ENCODE assay signal across 44 cellular contexts in genomic region chrX:115178473-115178872, GRCh38. TPM values are rescaled to one million over a fixed set of nuclear protein-coding genes. Genes with fewer than 3 reads are reported as not detected.
"Had no signal": no experiment of that assay in that cellular context is flagged by ENCODE, and none has a peak within 500 bp of the region (broad histone marks: within the 10 kb centered on the region; RNA-seq: fewer than 3 reads in every experiment).

No MANE protein-coding gene starts in this region.

- H3K9me3 Mint-ChIP-seq: activated CD4-positive, alpha-beta memory T cell treated with anti-CD3 and anti-CD28 coated beads for 36 hours; activated CD4-positive, alpha-beta T cell treated with anti-CD3 and anti-CD28 coated beads, Interleukin-2, amount 10 ng/mL, durations not matched to agents 24 days and 14 days; activated naive CD4-positive, alpha-beta T cell treated with anti-CD3 and anti-CD28 coated beads for 36 hours; activated naive CD4-positive, alpha-beta T cell treated with anti-CD3 and anti-CD28 coated beads, Interleukin-2, amount 50 U/mL, for 24 hours; activated naive CD8-positive, alpha-beta T cell treated with anti-CD3 and anti-CD28 coated beads for 36 hours; activated naive CD8-positive, alpha-beta T cell treated with anti-CD3 and anti-CD28 coated beads, Interleukin-2, amount 50 U/mL, for 24 hours; activated T-helper 1 cell treated with anti-CD3 and anti-CD28 coated beads, Interleukin-12 subunit alpha, Interleukin-12 subunit beta, Interleukin-2, Interleukin-4 antibody, amounts not matched to agents 30 ng/mL and 10 ng/mL and 1 ng/mL, durations not matched to agents 14 hours and 24 hours and 36 hours; activated T-helper 2 cell treated with anti-CD3 and anti-CD28 coated beads, Interferon-gamma antibody, Interleukin-2, Interleukin-4, amounts not matched to agents 10 μg/mL and 5 μg/mL and 100 μg/mL, durations not matched to agents 14 hours and 24 hours and 36 hours; brain; T-cell; T-helper 1 cell treated with Interleukin-12 subunit alpha and Interleukin-12 subunit beta and Interleukin-4 antibody, amounts not matched to agents 30 μg/mL and 1 μg/mL, for 36 hours; T-helper 2 cell treated with Interferon-gamma antibody and Interleukin-4, amounts not matched to agents 5 μg/mL and 100 μg/mL, for 36 hours had no signal

- H3K4me3 Mint-ChIP-seq: activated CD4-positive, alpha-beta memory T cell treated with anti-CD3 and anti-CD28 coated beads for 36 hours; activated CD4-positive, alpha-beta T cell treated with anti-CD3 and anti-CD28 coated beads for 36 hours; activated CD4-positive, alpha-beta T cell treated with anti-CD3 and anti-CD28 coated beads, Interleukin-2, amount 10 ng/mL, durations not matched to agents 24 days and 14 days; activated CD8-positive, alpha-beta memory T cell treated with anti-CD3 and anti-CD28 coated beads, Interleukin-2, amount 10 ng/mL, durations not matched to agents 7 days and 5 days; activated CD8-positive, alpha-beta T cell treated with anti-CD3 and anti-CD28 coated beads, Interleukin-2, amount 10 ng/mL, durations not matched to agents 7 days and 5 days; activated naive CD4-positive, alpha-beta T cell treated with anti-CD3 and anti-CD28 coated beads for 36 hours; activated naive CD4-positive, alpha-beta T cell treated with anti-CD3 and anti-CD28 coated beads, Interleukin-2, amount 50 U/mL, for 24 hours; activated naive CD8-positive, alpha-beta T cell treated with anti-CD3 and anti-CD28 coated beads for 36 hours; activated naive CD8-positive, alpha-beta T cell treated with anti-CD3 and anti-CD28 coated beads, Interleukin-2, amount 50 U/mL, for 24 hours; activated T-helper 1 cell treated with anti-CD3 and anti-CD28 coated beads, Interleukin-12 subunit alpha, Interleukin-12 subunit beta, Interleukin-2, Interleukin-4 antibody, amounts not matched to agents 30 ng/mL and 10 ng/mL and 1 ng/mL, durations not matched to agents 14 hours and 24 hours and 36 hours; brain; T-cell; T-helper 1 cell treated with Interleukin-12 subunit alpha and Interleukin-12 subunit beta and Interleukin-4 antibody, amounts not matched to agents 30 μg/mL and 1 μg/mL, for 36 hours; T-helper 2 cell treated with Interferon-gamma antibody and Interleukin-4, amounts not matched to agents 5 μg/mL and 100 μg/mL, for 36 hours had no signal

- H3K4me1 ChIP-seq: adrenal gland, breast epithelium, colonic mucosa, esophagus squamous epithelium, gastroesophageal sphincter had no signal

- H3K4me3 ChIP-seq: adrenal gland, breast epithelium, cardiac muscle cell, colonic mucosa, esophagus squamous epithelium, gastroesophageal sphincter had no signal

- FAIRE-seq: endometrium had no signal

- H3K27ac Mint-ChIP-seq: activated CD4-positive, alpha-beta memory T cell treated with anti-CD3 and anti-CD28 coated beads for 36 hours; activated CD4-positive, alpha-beta T cell treated with anti-CD3 and anti-CD28 coated beads for 36 hours; activated CD4-positive, alpha-beta T cell treated with anti-CD3 and anti-CD28 coated beads, Interleukin-2, amount 10 ng/mL, durations not matched to agents 24 days and 14 days; activated CD8-positive, alpha-beta memory T cell treated with anti-CD3 and anti-CD28 coated beads, Interleukin-2, amount 10 ng/mL, durations not matched to agents 7 days and 5 days; activated CD8-positive, alpha-beta T cell treated with anti-CD3 and anti-CD28 coated beads, Interleukin-2, amount 10 ng/mL, durations not matched to agents 7 days and 5 days; activated naive CD4-positive, alpha-beta T cell treated with anti-CD3 and anti-CD28 coated beads for 36 hours; activated naive CD4-positive, alpha-beta T cell treated with anti-CD3 and anti-CD28 coated beads, Interleukin-2, amount 50 U/mL, for 24 hours; activated naive CD8-positive, alpha-beta T cell treated with anti-CD3 and anti-CD28 coated beads for 36 hours; activated naive CD8-positive, alpha-beta T cell treated with anti-CD3 and anti-CD28 coated beads, Interleukin-2, amount 50 U/mL, for 24 hours; activated T-helper 1 cell treated with anti-CD3 and anti-CD28 coated beads, Interleukin-12 subunit alpha, Interleukin-12 subunit beta, Interleukin-2, Interleukin-4 antibody, amounts not matched to agents 30 ng/mL and 10 ng/mL and 1 ng/mL, durations not matched to agents 14 hours and 24 hours and 36 hours; activated T-helper 2 cell treated with anti-CD3 and anti-CD28 coated beads, Interferon-gamma antibody, Interleukin-2, Interleukin-4, amounts not matched to agents 10 μg/mL and 5 μg/mL and 100 μg/mL, durations not matched to agents 14 hours and 24 hours and 36 hours; brain; T-cell; T-helper 1 cell treated with Interleukin-12 subunit alpha and Interleukin-12 subunit beta and Interleukin-4 antibody, amounts not matched to agents 30 μg/mL and 1 μg/mL, for 36 hours; T-helper 2 cell treated with Interferon-gamma antibody and Interleukin-4, amounts not matched to agents 5 μg/mL and 100 μg/mL, for 36 hours had no signal

- DNase-seq: activated CD4-positive, alpha-beta memory T cell treated with anti-CD3 and anti-CD28 coated beads for 36 hours; activated CD4-positive, alpha-beta T cell treated with anti-CD3 and anti-CD28 coated beads for 36 hours; activated CD4-positive, alpha-beta T cell treated with anti-CD3 and anti-CD28 coated beads, Interleukin-2, amount 10 ng/mL, durations not matched to agents 24 days and 14 days; activated CD4-positive, CD25-positive, alpha-beta regulatory T cell; activated CD4-positive, CD25-positive, alpha-beta regulatory T cell treated with anti-CD3 and anti-CD28 coated beads, Interleukin-2, amount 50 U/mL, for 72 hours; activated CD8-positive, alpha-beta memory T cell treated with anti-CD3 and anti-CD28 coated beads, Interleukin-2, amount 10 ng/mL, durations not matched to agents 7 days and 5 days; activated CD8-positive, alpha-beta memory T cell treated with anti-CD3 and anti-CD28 coated beads, Interleukin-2, amount 50 U/mL, for 4 hours; activated CD8-positive, alpha-beta T cell treated with anti-CD3 and anti-CD28 coated beads, Interleukin-2, amount 10 ng/mL, durations not matched to agents 7 days and 5 days; activated effector memory CD4-positive, alpha-beta T cell treated with anti-CD3 and anti-CD28 coated beads, Interleukin-2, amount 50 U/mL, for 16 hours; activated naive CD4-positive, alpha-beta T cell treated with anti-CD3 and anti-CD28 coated beads for 36 hours; activated naive CD8-positive, alpha-beta T cell treated with anti-CD3 and anti-CD28 coated beads for 36 hours; activated naive CD8-positive, alpha-beta T cell treated with anti-CD3 and anti-CD28 coated beads, Interleukin-2, amount 50 U/mL, for 24 hours; activated T-cell treated with anti-CD3 and anti-CD28 coated beads, Interleukin-2, amount 50 U/mL, for 1 hour; activated T-cell treated with anti-CD3 and anti-CD28 coated beads, Interleukin-2, amount 50 U/mL, for 48 hours; adrenal gland; amygdala; aorta; central memory CD4-positive, alpha-beta T cell; cerebellar nuclear complex; colonic mucosa; effector CD8-positive, alpha-beta T cell; esophagus squamous epithelium; foreskin melanocyte; T-cell; T1000; WERI-Rb-1 had no signal

- ATAC-seq: activated CD4-positive, alpha-beta T cell treated with anti-CD3 and anti-CD28 coated beads for 36 hours; activated CD8-positive, alpha-beta memory T cell treated with anti-CD3 and anti-CD28 coated beads, Interleukin-2, amount 10 ng/mL, durations not matched to agents 7 days and 5 days; activated CD8-positive, alpha-beta T cell treated with anti-CD3 and anti-CD28 coated beads, Interleukin-2, amount 10 ng/mL, durations not matched to agents 7 days and 5 days; activated naive CD8-positive, alpha-beta T cell treated with anti-CD3 and anti-CD28 coated beads, Interleukin-2, amount 50 U/mL, for 24 hours; gastroesophageal sphincter; T-cell had no signal

- H3K36me3 ChIP-seq: adrenal gland, breast epithelium, colonic mucosa, esophagus squamous epithelium, gastroesophageal sphincter had no signal

- H3K4me1 Mint-ChIP-seq: activated CD4-positive, alpha-beta T cell treated with anti-CD3 and anti-CD28 coated beads for 36 hours; activated CD4-positive, alpha-beta T cell treated with anti-CD3 and anti-CD28 coated beads, Interleukin-2, amount 10 ng/mL, durations not matched to agents 24 days and 14 days; activated CD8-positive, alpha-beta memory T cell treated with anti-CD3 and anti-CD28 coated beads, Interleukin-2, amount 10 ng/mL, durations not matched to agents 7 days and 5 days; activated naive CD4-positive, alpha-beta T cell treated with anti-CD3 and anti-CD28 coated beads, Interleukin-2, amount 50 U/mL, for 24 hours; activated naive CD8-positive, alpha-beta T cell treated with anti-CD3 and anti-CD28 coated beads for 36 hours; activated naive CD8-positive, alpha-beta T cell treated with anti-CD3 and anti-CD28 coated beads, Interleukin-2, amount 50 U/mL, for 24 hours; brain; T-cell had no signal

- H3K9me3 ChIP-seq: adrenal gland, breast epithelium, colonic mucosa, esophagus squamous epithelium, gastroesophageal sphincter had no signal

- H3K36me3 Mint-ChIP-seq: activated CD4-positive, alpha-beta memory T cell treated with anti-CD3 and anti-CD28 coated beads for 36 hours; activated CD8-positive, alpha-beta memory T cell treated with anti-CD3 and anti-CD28 coated beads, Interleukin-2, amount 10 ng/mL, durations not matched to agents 7 days and 5 days; activated naive CD4-positive, alpha-beta T cell treated with anti-CD3 and anti-CD28 coated beads, Interleukin-2, amount 50 U/mL, for 24 hours; activated naive CD8-positive, alpha-beta T cell treated with anti-CD3 and anti-CD28 coated beads for 36 hours; T-cell had no signal

- H3K27ac ChIP-seq: adrenal gland, breast epithelium, cardiac muscle cell, colonic mucosa, epithelial cell of prostate, esophagus squamous epithelium, gastroesophageal sphincter, WERI-Rb-1 had no signal

- H3K27me3 ChIP-seq: adrenal gland, cardiac muscle cell, colonic mucosa, esophagus squamous epithelium, gastroesophageal sphincter had no signal

- H3K27me3 Mint-ChIP-seq: activated CD4-positive, alpha-beta memory T cell treated with anti-CD3 and anti-CD28 coated beads for 36 hours; activated CD4-positive, alpha-beta T cell treated with anti-CD3 and anti-CD28 coated beads for 36 hours; activated CD4-positive, alpha-beta T cell treated with anti-CD3 and anti-CD28 coated beads, Interleukin-2, amount 10 ng/mL, durations not matched to agents 24 days and 14 days; activated CD8-positive, alpha-beta memory T cell treated with anti-CD3 and anti-CD28 coated beads, Interleukin-2, amount 10 ng/mL, durations not matched to agents 7 days and 5 days; activated naive CD4-positive, alpha-beta T cell treated with anti-CD3 and anti-CD28 coated beads, Interleukin-2, amount 50 U/mL, for 24 hours; activated naive CD8-positive, alpha-beta T cell treated with anti-CD3 and anti-CD28 coated beads for 36 hours; activated naive CD8-positive, alpha-beta T cell treated with anti-CD3 and anti-CD28 coated beads, Interleukin-2, amount 50 U/mL, for 24 hours; brain had no signal

RNA-seq across cellular contexts. Expression of gene RBMXL3, which starts 10.7 kb away (rescaled TPM):
- total RNA-seq: activated CD4-positive, alpha-beta memory T cell treated with anti-CD3 and anti-CD28 coated beads for 36 hours; activated CD4-positive, alpha-beta T cell treated with anti-CD3 and anti-CD28 coated beads for 36 hours; activated CD4-positive, alpha-beta T cell treated with anti-CD3 and anti-CD28 coated beads, Interleukin-2, amount 10 ng/mL, durations not matched to agents 24 days and 14 days; activated CD8-positive, alpha-beta memory T cell treated with anti-CD3 and anti-CD28 coated beads for 36 hours; activated CD8-positive, alpha-beta memory T cell treated with anti-CD3 and anti-CD28 coated beads, Interleukin-2, amount 10 ng/mL, durations not matched to agents 7 days and 5 days; activated CD8-positive, alpha-beta T cell treated with anti-CD3 and anti-CD28 coated beads, Interleukin-2, amount 10 ng/mL, durations not matched to agents 7 days and 5 days; activated naive CD4-positive, alpha-beta T cell treated with anti-CD3 and anti-CD28 coated beads for 36 hours; activated naive CD8-positive, alpha-beta T cell treated with anti-CD3 and anti-CD28 coated beads for 36 hours; activated T-helper 1 cell treated with anti-CD3 and anti-CD28 coated beads, Interleukin-12 subunit alpha, Interleukin-12 subunit beta, Interleukin-2, Interleukin-4 antibody, amounts not matched to agents 30 ng/mL and 10 ng/mL and 1 ng/mL, durations not matched to agents 14 hours and 24 hours and 36 hours; activated T-helper 2 cell treated with anti-CD3 and anti-CD28 coated beads, Interferon-gamma antibody, Interleukin-2, Interleukin-4, amounts not matched to agents 10 μg/mL and 5 μg/mL and 100 μg/mL, durations not matched to agents 14 hours and 24 hours and 36 hours; adrenal gland; aorta; breast epithelium; cardiac muscle cell; colonic mucosa; dermis microvascular lymphatic vessel endothelial cell; endothelial cell of umbilical vein; esophagus squamous epithelium; fibroblast of lung; fibroblast of villous mesenchyme; gastroesophageal sphincter; glomerular endothelial cell; T-cell had no signal
- polyA plus RNA-seq: adrenal gland, aorta, cardiac muscle cell, endothelial cell of umbilical vein, esophagus, fibroblast of lung had no signal

RNA-seq across cellular contexts. Expression of gene LRCH2, which starts 55.4 kb away (rescaled TPM):
- total RNA-seq: activated CD4-positive, alpha-beta memory T cell treated with anti-CD3 and anti-CD28 coated beads for 36 hours; activated CD4-positive, alpha-beta T cell treated with anti-CD3 and anti-CD28 coated beads for 36 hours; activated CD4-positive, alpha-beta T cell treated with anti-CD3 and anti-CD28 coated beads, Interleukin-2, amount 10 ng/mL, durations not matched to agents 24 days and 14 days; activated CD8-positive, alpha-beta memory T cell treated with anti-CD3 and anti-CD28 coated beads for 36 hours; activated CD8-positive, alpha-beta memory T cell treated with anti-CD3 and anti-CD28 coated beads, Interleukin-2, amount 10 ng/mL, durations not matched to agents 7 days and 5 days; activated CD8-positive, alpha-beta T cell treated with anti-CD3 and anti-CD28 coated beads, Interleukin-2, amount 10 ng/mL, durations not matched to agents 7 days and 5 days; activated naive CD4-positive, alpha-beta T cell treated with anti-CD3 and anti-CD28 coated beads for 36 hours; activated naive CD8-positive, alpha-beta T cell treated with anti-CD3 and anti-CD28 coated beads for 36 hours; activated T-helper 1 cell treated with anti-CD3 and anti-CD28 coated beads, Interleukin-12 subunit alpha, Interleukin-12 subunit beta, Interleukin-2, Interleukin-4 antibody, amounts not matched to agents 30 ng/mL and 10 ng/mL and 1 ng/mL, durations not matched to agents 14 hours and 24 hours and 36 hours; activated T-helper 2 cell treated with anti-CD3 and anti-CD28 coated beads, Interferon-gamma antibody, Interleukin-2, Interleukin-4, amounts not matched to agents 10 μg/mL and 5 μg/mL and 100 μg/mL, durations not matched to agents 14 hours and 24 hours and 36 hours; T-cell had no signal
